In the genomic region with DNA sequence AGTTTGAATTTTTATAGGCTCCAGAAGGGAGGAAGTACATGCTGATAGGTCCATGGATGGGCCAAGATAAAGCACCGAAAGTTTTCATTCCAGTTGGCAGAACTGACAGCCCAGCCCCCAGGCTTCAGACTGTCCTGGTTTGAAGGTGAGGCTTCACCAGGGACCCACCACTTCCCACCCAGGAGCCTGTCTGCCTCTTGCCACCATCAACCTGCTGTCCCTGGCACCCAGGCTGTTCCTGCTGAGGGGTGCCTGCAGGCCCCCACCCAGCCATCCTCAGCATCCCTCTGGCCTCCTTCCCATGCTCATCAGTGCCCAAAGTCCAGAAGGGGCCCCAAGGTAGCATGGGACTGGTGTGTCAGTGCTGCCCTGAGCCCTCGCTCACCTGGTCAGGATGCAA, we compare ENCODE assay signal across 28 cellular contexts.
"Had no signal": no experiment of that assay in that cellular context is flagged by ENCODE, and none has a peak within 500 bp of the region (broad histone marks: within the 10 kb centered on the region; RNA-seq: fewer than 3 reads in every experiment).

No MANE protein-coding gene starts in this region.

- H3K4me1 ChIP-seq: colonic mucosa, esophagus muscularis mucosa, esophagus squamous epithelium, foreskin keratinocyte, gastrocnemius medialis, gastroesophageal sphincter, heart left ventricle, heart right ventricle had no signal

- H3K4me3 ChIP-seq: colonic mucosa, coronary artery, dorsolateral prefrontal cortex, esophagus muscularis mucosa, esophagus squamous epithelium, gastrocnemius medialis, gastroesophageal sphincter, heart left ventricle, heart right ventricle had no signal

- H3K36me3 ChIP-seq: colonic mucosa, esophagus muscularis mucosa, esophagus squamous epithelium, gastrocnemius medialis, gastroesophageal sphincter, heart left ventricle, heart right ventricle had no signal

- FAIRE-seq: colon, endometrium, endothelial cell of umbilical vein, frontal cortex had no signal

- H3K9me3 ChIP-seq: colonic mucosa, esophagus muscularis mucosa, esophagus squamous epithelium, gastrocnemius medialis, gastroesophageal sphincter, heart left ventricle, heart right ventricle had no signal

- ATAC-seq: effector memory CD8-positive, alpha-beta T cell; esophagus mucosa; foreskin keratinocyte; gastrocnemius medialis; gastroesophageal sphincter; heart left ventricle; heart right ventricle had no signal

- H3K27ac ChIP-seq: colonic mucosa, coronary artery, dorsolateral prefrontal cortex, epithelial cell of prostate, esophagus muscularis mucosa, esophagus squamous epithelium, foreskin keratinocyte, gastrocnemius medialis, gastroesophageal sphincter, heart left ventricle, heart right ventricle had no signal

- DNase-seq: colonic mucosa; cortex of kidney; dermis blood vessel endothelial cell; dorsolateral prefrontal cortex; effector CD4-positive, alpha-beta T cell; effector CD8-positive, alpha-beta T cell; effector memory CD4-positive, alpha-beta T cell; effector memory CD8-positive, alpha-beta T cell; endodermal cell; erythroblast; esophagus squamous epithelium; foreskin fibroblast; foreskin keratinocyte; foreskin melanocyte; gastrocnemius medialis; glutamatergic neuron; head of caudate nucleus; heart left ventricle; heart right ventricle had no signal

- H3K27me3 ChIP-seq: colonic mucosa, dorsolateral prefrontal cortex, esophagus muscularis mucosa, esophagus squamous epithelium, foreskin keratinocyte, gastrocnemius medialis, gastroesophageal sphincter, heart left ventricle, heart right ventricle had no signal
